ENCODE assay signal across 1 cellular context in the genomic region with DNA sequence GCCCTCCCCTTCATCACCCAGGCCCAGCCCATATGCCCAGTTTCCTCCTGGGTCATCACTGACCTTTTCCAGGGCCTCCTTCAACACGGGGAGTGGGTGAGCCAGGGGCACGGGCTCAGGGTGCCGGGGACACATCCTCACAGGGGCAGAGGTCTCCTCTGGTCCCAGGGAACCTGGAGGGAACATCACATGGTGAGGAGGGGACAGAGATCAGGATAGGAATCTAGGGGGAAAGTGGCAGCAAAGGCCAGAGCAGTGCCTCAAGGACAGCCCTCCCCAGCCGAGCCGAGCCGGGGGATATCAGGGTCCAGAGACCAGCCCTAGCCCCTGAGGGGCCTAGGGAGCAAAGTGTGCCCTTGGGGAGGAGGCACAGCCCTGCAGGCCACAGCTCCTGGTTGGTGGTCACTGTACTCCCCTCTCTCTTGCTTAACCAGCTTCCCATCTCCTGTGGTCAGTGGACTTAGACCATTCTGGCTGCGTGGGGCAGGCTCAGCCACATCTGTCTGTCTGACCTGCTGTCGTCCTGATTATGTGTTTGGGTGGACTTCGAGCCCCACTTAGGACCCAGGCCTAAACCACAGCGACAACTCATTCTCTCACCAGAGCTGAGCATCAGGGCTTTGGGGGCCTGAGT.
TF ChIP-seq lines count a peak whose summit lies in the region.

No MANE protein-coding gene starts in this region.

TF ChIP-seq in HepG2, 621 proteins besides CTCF, POLR2A, EP300 and RAD21 (continued from another document and continues in another):
- TF ChIP-seq, protein P1, sequence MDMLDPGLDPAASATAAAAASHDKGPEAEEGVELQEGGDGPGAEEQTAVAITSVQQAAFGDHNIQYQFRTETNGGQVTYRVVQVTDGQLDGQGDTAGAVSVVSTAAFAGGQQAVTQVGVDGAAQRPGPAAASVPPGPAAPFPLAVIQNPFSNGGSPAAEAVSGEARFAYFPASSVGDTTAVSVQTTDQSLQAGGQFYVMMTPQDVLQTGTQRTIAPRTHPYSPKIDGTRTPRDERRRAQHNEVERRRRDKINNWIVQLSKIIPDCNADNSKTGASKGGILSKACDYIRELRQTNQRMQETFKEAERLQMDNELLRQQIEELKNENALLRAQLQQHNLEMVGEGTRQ (IDR thresholded peaks at IDR 0.05; ENCODE audit: low read depth, low read length): no peak
- TF ChIP-seq, protein P1 (CRISPR knock-in tag; IDR thresholded peaks at IDR 0.05; ENCODE audit: borderline replicate concordance): no peak; the same call in 1 of the 2 replicates
- TF ChIP-seq ZFP82 (CRISPR knock-in tag; IDR thresholded peaks at IDR 0.05; ENCODE audit: borderline replicate concordance): no peak
- TF ChIP-seq RBM39 (IDR thresholded peaks at IDR 0.05; ENCODE audit: low read depth, low read length, poor library complexity, severe bottlenecking): no peak
- TF ChIP-seq CREM (IDR thresholded peaks at IDR 0.05): peak; percentile 42; the same call in 1 of the 2 replicates
- no peak for TF ChIP-seq CREM (CRISPR knock-in tag; IDR thresholded peaks at IDR 0.05)
- TF ChIP-seq, protein P2, sequence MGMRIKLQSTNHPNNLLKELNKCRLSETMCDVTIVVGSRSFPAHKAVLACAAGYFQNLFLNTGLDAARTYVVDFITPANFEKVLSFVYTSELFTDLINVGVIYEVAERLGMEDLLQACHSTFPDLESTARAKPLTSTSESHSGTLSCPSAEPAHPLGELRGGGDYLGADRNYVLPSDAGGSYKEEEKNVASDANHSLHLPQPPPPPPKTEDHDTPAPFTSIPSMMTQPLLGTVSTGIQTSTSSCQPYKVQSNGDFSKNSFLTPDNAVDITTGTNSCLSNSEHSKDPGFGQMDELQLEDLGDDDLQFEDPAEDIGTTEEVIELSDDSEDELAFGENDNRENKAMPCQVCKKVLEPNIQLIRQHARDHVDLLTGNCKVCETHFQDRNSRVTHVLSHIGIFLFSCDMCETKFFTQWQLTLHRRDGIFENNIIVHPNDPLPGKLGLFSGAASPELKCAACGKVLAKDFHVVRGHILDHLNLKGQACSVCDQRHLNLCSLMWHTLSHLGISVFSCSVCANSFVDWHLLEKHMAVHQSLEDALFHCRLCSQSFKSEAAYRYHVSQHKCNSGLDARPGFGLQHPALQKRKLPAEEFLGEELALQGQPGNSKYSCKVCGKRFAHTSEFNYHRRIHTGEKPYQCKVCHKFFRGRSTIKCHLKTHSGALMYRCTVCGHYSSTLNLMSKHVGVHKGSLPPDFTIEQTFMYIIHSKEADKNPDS (CRISPR knock-in tag; IDR thresholded peaks at IDR 0.05): peak; percentile 23; the same call in 1 of the 2 replicates
- TF ChIP-seq RFX3 (CRISPR knock-in tag; IDR thresholded peaks at IDR 0.05): no peak
- TF ChIP-seq POGZ (CRISPR knock-in tag; IDR thresholded peaks at IDR 0.05): peak; percentile 76
- TF ChIP-seq ZNF557 (CRISPR knock-in tag; IDR thresholded peaks at IDR 0.05): peak; percentile 53; the same call in 1 of the 2 replicates
- no peak for TF ChIP-seq TCF7 (IDR thresholded peaks at IDR 0.05; ENCODE audit: low read depth)
- TF ChIP-seq SRY (CRISPR knock-in tag; IDR thresholded peaks at IDR 0.05): no peak
- TF ChIP-seq, protein P3, sequence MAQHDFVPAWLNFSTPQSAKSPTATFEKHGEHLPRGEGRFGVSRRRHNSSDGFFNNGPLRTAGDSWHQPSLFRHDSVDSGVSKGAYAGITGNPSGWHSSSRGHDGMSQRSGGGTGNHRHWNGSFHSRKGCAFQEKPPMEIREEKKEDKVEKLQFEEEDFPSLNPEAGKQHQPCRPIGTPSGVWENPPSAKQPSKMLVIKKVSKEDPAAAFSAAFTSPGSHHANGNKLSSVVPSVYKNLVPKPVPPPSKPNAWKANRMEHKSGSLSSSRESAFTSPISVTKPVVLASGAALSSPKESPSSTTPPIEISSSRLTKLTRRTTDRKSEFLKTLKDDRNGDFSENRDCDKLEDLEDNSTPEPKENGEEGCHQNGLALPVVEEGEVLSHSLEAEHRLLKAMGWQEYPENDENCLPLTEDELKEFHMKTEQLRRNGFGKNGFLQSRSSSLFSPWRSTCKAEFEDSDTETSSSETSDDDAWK (CRISPR knock-in tag; IDR thresholded peaks at IDR 0.05): no peak
- TF ChIP-seq YEATS4 (CRISPR knock-in tag; IDR thresholded peaks at IDR 0.05; ENCODE audit: borderline replicate concordance): peak; percentile 58; the same call in 1 of the 2 replicates
- TF ChIP-seq, protein P4, sequence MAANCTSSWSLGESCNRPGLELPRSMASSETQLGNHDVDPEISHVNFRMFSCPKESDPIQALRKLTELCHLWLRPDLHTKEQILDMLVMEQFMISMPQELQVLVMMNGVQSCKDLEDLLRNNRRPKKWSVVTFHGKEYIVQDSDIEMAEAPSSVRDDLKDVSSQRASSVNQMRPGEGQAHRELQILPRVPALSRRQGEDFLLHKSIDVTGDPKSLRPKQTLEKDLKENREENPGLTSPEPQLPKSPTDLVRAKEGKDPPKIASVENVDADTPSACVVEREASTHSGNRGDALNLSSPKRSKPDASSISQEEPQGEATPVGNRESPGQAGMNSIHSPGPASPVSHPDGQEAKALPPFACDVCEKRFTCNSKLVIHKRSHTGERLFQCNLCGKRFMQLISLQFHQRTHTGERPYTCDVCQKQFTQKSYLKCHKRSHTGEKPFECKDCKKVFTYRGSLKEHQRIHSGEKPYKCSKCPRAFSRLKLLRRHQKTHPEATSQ (CRISPR knock-in tag; IDR thresholded peaks at IDR 0.05; ENCODE audit: borderline replicate concordance): peak; percentile 82; the same call in 1 of the 2 replicates
- peak; percentile 75 for TF ChIP-seq TMF1 (CRISPR knock-in tag; IDR thresholded peaks at IDR 0.05; ENCODE audit: low read depth)
- TF ChIP-seq, protein P5, sequence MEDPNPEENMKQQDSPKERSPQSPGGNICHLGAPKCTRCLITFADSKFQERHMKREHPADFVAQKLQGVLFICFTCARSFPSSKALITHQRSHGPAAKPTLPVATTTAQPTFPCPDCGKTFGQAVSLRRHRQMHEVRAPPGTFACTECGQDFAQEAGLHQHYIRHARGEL (CRISPR knock-in tag; IDR thresholded peaks at IDR 0.05): no peak
- 0 out of 2 replicates have a peak, but pooled peaks have one; percentile 28 for TF ChIP-seq ZNF460 (CRISPR knock-in tag; IDR thresholded peaks at IDR 0.05; ENCODE audit: borderline replicate concordance)
- no peak for TF ChIP-seq MIER2 (CRISPR knock-in tag; IDR thresholded peaks at IDR 0.05)
- no peak for TF ChIP-seq HNRNPLL (IDR thresholded peaks at IDR 0.05; ENCODE audit: low read depth, low read length, poor library complexity, severe bottlenecking)
- TF ChIP-seq EEA1 (CRISPR knock-in tag; IDR thresholded peaks at IDR 0.05; ENCODE audit: borderline replicate concordance): no peak
- 0 out of 2 replicates have a peak, but pooled peaks have one; percentile 52 for TF ChIP-seq ZNF431 (CRISPR knock-in tag; IDR thresholded peaks at IDR 0.05; ENCODE audit: borderline replicate concordance, low read depth)
- TF ChIP-seq SETDB1 (CRISPR knock-in tag; IDR thresholded peaks at IDR 0.05; ENCODE audit: borderline replicate concordance): no peak
- TF ChIP-seq DPF2 (CRISPR knock-in tag; IDR thresholded peaks at IDR 0.05; ENCODE audit: borderline replicate concordance, low read depth): peak; percentile 85
- TF ChIP-seq SPEN (CRISPR knock-in tag; IDR thresholded peaks at IDR 0.05; ENCODE audit: low read depth): peak; percentile 55; the same call in 1 of the 2 replicates
- TF ChIP-seq FOXA3 (CRISPR knock-in tag; IDR thresholded peaks at IDR 0.05): peak; percentile 49
- 0 out of 2 replicates have a peak, but pooled peaks have one; percentile 30 for TF ChIP-seq ZNF768 (CRISPR knock-in tag; IDR thresholded peaks at IDR 0.05)
- TF ChIP-seq, protein P6, sequence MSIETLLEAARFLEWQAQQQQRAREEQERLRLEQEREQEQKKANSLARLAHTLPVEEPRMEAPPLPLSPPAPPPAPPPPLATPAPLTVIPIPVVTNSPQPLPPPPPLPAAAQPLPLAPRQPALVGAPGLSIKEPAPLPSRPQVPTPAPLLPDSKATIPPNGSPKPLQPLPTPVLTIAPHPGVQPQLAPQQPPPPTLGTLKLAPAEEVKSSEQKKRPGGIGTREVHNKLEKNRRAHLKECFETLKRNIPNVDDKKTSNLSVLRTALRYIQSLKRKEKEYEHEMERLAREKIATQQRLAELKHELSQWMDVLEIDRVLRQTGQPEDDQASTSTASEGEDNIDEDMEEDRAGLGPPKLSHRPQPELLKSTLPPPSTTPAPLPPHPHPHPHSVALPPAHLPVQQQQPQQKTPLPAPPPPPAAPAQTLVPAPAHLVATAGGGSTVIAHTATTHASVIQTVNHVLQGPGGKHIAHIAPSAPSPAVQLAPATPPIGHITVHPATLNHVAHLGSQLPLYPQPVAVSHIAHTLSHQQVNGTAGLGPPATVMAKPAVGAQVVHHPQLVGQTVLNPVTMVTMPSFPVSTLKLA (IDR thresholded peaks at IDR 0.05): no peak
- TF ChIP-seq, protein P7, sequence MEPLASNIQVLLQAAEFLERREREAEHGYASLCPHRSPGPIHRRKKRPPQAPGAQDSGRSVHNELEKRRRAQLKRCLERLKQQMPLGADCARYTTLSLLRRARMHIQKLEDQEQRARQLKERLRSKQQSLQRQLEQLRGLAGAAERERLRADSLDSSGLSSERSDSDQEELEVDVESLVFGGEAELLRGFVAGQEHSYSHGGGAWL (CRISPR knock-in tag; IDR thresholded peaks at IDR 0.05): 0 out of 2 replicates have a peak, but pooled peaks have one; percentile 21
- peak; percentile 55 for TF ChIP-seq THAP11 (CRISPR knock-in tag; IDR thresholded peaks at IDR 0.05)
- TF ChIP-seq, protein P8, sequence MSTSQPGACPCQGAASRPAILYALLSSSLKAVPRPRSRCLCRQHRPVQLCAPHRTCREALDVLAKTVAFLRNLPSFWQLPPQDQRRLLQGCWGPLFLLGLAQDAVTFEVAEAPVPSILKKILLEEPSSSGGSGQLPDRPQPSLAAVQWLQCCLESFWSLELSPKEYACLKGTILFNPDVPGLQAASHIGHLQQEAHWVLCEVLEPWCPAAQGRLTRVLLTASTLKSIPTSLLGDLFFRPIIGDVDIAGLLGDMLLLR (CRISPR knock-in tag; IDR thresholded peaks at IDR 0.05): no peak
- peak; percentile 98 for TF ChIP-seq ZBTB42 (CRISPR knock-in tag; IDR thresholded peaks at IDR 0.05)
- TF ChIP-seq ZNF143 (CRISPR knock-in tag; IDR thresholded peaks at IDR 0.05): no peak
- TF ChIP-seq, protein P9, sequence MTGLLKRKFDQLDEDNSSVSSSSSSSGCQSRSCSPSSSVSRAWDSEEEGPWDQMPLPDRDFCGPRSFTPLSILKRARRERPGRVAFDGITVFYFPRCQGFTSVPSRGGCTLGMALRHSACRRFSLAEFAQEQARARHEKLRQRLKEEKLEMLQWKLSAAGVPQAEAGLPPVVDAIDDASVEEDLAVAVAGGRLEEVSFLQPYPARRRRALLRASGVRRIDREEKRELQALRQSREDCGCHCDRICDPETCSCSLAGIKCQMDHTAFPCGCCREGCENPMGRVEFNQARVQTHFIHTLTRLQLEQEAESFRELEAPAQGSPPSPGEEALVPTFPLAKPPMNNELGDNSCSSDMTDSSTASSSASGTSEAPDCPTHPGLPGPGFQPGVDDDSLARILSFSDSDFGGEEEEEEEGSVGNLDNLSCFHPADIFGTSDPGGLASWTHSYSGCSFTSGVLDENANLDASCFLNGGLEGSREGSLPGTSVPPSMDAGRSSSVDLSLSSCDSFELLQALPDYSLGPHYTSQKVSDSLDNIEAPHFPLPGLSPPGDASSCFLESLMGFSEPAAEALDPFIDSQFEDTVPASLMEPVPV (CRISPR knock-in tag; IDR thresholded peaks at IDR 0.05): peak; percentile 45; the same call in 1 of the 2 replicates
- TF ChIP-seq ZSCAN25 (CRISPR knock-in tag; IDR thresholded peaks at IDR 0.05): peak; percentile 84
- 0 out of 2 replicates have a peak, but pooled peaks have one; percentile 27 for TF ChIP-seq ZNF121 (CRISPR knock-in tag; IDR thresholded peaks at IDR 0.05)
- TF ChIP-seq, protein P10, sequence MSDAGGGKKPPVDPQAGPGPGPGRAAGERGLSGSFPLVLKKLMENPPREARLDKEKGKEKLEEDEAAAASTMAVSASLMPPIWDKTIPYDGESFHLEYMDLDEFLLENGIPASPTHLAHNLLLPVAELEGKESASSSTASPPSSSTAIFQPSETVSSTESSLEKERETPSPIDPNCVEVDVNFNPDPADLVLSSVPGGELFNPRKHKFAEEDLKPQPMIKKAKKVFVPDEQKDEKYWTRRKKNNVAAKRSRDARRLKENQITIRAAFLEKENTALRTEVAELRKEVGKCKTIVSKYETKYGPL (CRISPR knock-in tag; IDR thresholded peaks at IDR 0.05): no peak
- TF ChIP-seq ZNF564 (CRISPR knock-in tag; IDR thresholded peaks at IDR 0.05): no peak
- TF ChIP-seq, protein P11, sequence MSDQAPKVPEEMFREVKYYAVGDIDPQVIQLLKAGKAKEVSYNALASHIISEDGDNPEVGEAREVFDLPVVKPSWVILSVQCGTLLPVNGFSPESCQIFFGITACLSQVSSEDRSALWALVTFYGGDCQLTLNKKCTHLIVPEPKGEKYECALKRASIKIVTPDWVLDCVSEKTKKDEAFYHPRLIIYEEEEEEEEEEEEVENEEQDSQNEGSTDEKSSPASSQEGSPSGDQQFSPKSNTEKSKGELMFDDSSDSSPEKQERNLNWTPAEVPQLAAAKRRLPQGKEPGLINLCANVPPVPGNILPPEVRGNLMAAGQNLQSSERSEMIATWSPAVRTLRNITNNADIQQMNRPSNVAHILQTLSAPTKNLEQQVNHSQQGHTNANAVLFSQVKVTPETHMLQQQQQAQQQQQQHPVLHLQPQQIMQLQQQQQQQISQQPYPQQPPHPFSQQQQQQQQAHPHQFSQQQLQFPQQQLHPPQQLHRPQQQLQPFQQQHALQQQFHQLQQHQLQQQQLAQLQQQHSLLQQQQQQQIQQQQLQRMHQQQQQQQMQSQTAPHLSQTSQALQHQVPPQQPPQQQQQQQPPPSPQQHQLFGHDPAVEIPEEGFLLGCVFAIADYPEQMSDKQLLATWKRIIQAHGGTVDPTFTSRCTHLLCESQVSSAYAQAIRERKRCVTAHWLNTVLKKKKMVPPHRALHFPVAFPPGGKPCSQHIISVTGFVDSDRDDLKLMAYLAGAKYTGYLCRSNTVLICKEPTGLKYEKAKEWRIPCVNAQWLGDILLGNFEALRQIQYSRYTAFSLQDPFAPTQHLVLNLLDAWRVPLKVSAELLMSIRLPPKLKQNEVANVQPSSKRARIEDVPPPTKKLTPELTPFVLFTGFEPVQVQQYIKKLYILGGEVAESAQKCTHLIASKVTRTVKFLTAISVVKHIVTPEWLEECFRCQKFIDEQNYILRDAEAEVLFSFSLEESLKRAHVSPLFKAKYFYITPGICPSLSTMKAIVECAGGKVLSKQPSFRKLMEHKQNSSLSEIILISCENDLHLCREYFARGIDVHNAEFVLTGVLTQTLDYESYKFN (CRISPR knock-in tag; conservative IDR thresholded peaks at IDR 0.05): peak; percentile 99
- TF ChIP-seq RCOR2 (CRISPR knock-in tag; IDR thresholded peaks at IDR 0.05): peak; percentile 53; the same call in 1 of the 2 replicates
- TF ChIP-seq MXD4 (CRISPR knock-in tag; IDR thresholded peaks at IDR 0.05): peak; percentile 48; the same call in 1 of the 2 replicates
- TF ChIP-seq ZFP37 (CRISPR knock-in tag; IDR thresholded peaks at IDR 0.05; ENCODE audit: borderline replicate concordance): 0 out of 2 replicates have a peak, but pooled peaks have one; percentile 34
- 0 out of 2 replicates have a peak, but pooled peaks have one; percentile 46 for TF ChIP-seq ZNF772 (CRISPR knock-in tag; IDR thresholded peaks at IDR 0.05)
- TF ChIP-seq ZNF619 (CRISPR knock-in tag; IDR thresholded peaks at IDR 0.05): peak; percentile 94
- peak; percentile 82 for TF ChIP-seq ZNF891 (CRISPR knock-in tag; IDR thresholded peaks at IDR 0.05)
- TF ChIP-seq YY1 (IDR thresholded peaks at IDR 0.05; ENCODE audit: insufficient read depth, insufficient replicate concordance, low read depth, low read length): no peak
